ENCODE assay signal across 8 cellular contexts in the genomic region with DNA sequence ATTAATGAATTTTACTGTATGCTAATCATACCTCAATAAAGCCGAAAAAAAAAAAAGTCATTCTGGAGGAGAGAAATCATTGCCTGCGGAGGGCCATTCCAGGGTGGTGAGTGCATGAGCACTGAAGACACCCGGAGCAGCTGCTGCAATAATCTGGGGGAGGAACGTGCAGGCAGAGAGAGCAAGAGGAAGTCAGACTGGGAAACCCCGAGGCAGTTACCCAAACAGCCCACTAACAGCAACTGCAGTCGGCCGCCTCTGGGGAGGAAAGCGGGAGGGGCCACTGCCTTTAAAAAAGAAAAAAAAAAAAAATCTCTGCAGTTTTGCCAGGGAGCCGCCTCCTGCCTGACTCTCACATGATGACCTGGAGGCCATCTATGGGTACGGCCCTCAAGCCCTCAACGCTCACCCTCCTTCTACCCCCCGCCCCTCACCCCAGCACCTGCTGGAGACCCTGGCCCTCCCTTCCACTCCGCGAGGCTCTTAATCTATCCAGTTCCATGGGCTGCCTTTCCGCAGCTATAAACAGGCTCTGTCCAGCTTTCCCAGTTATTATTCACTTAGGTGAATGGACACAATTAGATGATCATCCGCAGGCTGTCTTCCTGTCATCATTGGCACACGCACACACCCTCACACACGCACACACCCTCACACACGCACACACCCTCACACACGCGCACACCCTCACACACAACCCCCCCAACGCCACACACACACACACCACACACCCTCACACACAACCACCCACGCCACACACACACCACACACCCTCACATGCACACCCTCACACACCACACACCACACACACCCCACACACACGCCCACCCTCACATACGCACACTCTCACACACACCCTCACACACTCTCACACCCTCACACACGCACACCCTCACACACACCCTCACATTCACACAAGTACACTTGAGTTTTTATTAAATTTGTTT. TPM values are rescaled to one million over a fixed set of nuclear protein-coding genes. Genes with fewer than 3 reads are reported as not detected.
A peak's percentile ranks its signal among the peaks of the same experiment; 100 is the strongest.
DNase-seq lines count a peak whose midpoint lies in the region; ATAC-seq, FAIRE-seq and TF ChIP-seq lines count a peak whose summit lies in the region.

No MANE protein-coding gene starts in this region.

- H3K36me3 Mint-ChIP-seq in activated CD4-positive, alpha-beta T cell treated with anti-CD3 and anti-CD28 coated beads, Interleukin-2, amount 10 ng/mL, durations not matched to agents 7 days and 5 days (ENCODE audit: low read depth) = no peaks in the 10 kb centered on the region

- DNase-seq in A673 (ENCODE audit: low spot score) (peak; percentile 64), NCI-H2227 treated with DMSO at 0.1 percent for 48 hours (lab: John Stamatoyannopoulos, UW) (peak; percentile 48), epithelial cell of proximal tubule (ENCODE audit: low read depth) (peak; percentile 16), pancreas (peak in 2 of 6 donors; percentile 28 to 50), NCI-H526 treated with DMSO at 0.1 percent for 48 hours (lab: John Stamatoyannopoulos, UW) (no peak)
- peak; percentile 65 for DNase-seq in activated CD4-positive, alpha-beta T cell treated with anti-CD3 and anti-CD28 coated beads, Interleukin-2, amount 10 ng/mL, durations not matched to agents 7 days and 5 days

- CTCF ChIA-PET in A673 (lab: Charles Lee) = interaction anchor here (0.7 kb wide), 2 partner anchors 14 to 17 kb away, joined by 3 to 4 read pairs; no protein-coding TSS in a partner anchor
- CTCF ChIA-PET in activated CD4-positive, alpha-beta T cell treated with anti-CD3 and anti-CD28 coated beads, Interleukin-2, amount 10 ng/mL, durations not matched to agents 7 days and 5 days (lab: Charles Lee) = interaction anchor here (0.6 to 1.3 kb wide), 3 partner anchors 11 to 207 kb away, joined by 3 to 4 read pairs (median 3); no protein-coding TSS in a partner anchor

- intact Hi-C loops in A673 (cut with micrococcal nuclease; ENCODE audit: unreplicated experiment) = no loop called here
- intact Hi-C loops in pancreas (cut with DNase I) = no loop called here

- peaks cover 8% of the 10 kb centered on the region for H3K27me3 Mint-ChIP-seq in activated CD4-positive, alpha-beta T cell treated with anti-CD3 and anti-CD28 coated beads, Interleukin-2, amount 10 ng/mL, durations not matched to agents 7 days and 5 days

- peak overlapping the region; percentile 79 for H3K27ac Mint-ChIP-seq in activated CD4-positive, alpha-beta T cell treated with anti-CD3 and anti-CD28 coated beads, Interleukin-2, amount 10 ng/mL, durations not matched to agents 7 days and 5 days

- H3K9me3 ChIP-seq in A673 (ENCODE audit: low read depth, low read length, poor library complexity, severe bottlenecking) (no peaks in the 10 kb centered on the region), pancreas (no peaks in the 10 kb centered on the region)

- POLR2A ChIA-PET in A673 (lab: Charles Lee; ENCODE audit: low non-redundant PET) = no interaction called here
- POLR2A ChIA-PET in activated CD4-positive, alpha-beta T cell treated with anti-CD3 and anti-CD28 coated beads, Interleukin-2, amount 10 ng/mL, durations not matched to agents 7 days and 5 days (lab: Charles Lee) = no interaction called here

- no peaks in the 10 kb centered on the region for H3K9me3 Mint-ChIP-seq in activated CD4-positive, alpha-beta T cell treated with anti-CD3 and anti-CD28 coated beads, Interleukin-2, amount 10 ng/mL, durations not matched to agents 7 days and 5 days

- H3K4me1 Mint-ChIP-seq in activated CD4-positive, alpha-beta T cell treated with anti-CD3 and anti-CD28 coated beads, Interleukin-2, amount 10 ng/mL, durations not matched to agents 7 days and 5 days = peaks cover 31% of the 10 kb centered on the region

- H3K27me3 ChIP-seq in A673 (replicated peaks; ENCODE audit: insufficient read depth, low read depth, low read length, poor library complexity) = no peaks in the 10 kb centered on the region
- H3K27me3 ChIP-seq in pancreas = peaks cover 0 to 10% (median 0%) of the 10 kb centered on the region in 4 donors

- 32 to 52% methylated on average over 26 of the region's 26 CpGs for WGBS in pancreas, 2 donors

- H3K4me1 ChIP-seq in A673 (ENCODE audit: insufficient read depth, low read length, poor library complexity, severe bottlenecking) (no peaks in the 10 kb centered on the region), pancreas (no peaks in the 10 kb centered on the region)

- H3K36me3 ChIP-seq in A673 (ENCODE audit: insufficient read depth, low read length, poor library complexity, severe bottlenecking) (no peaks in the 10 kb centered on the region), pancreas (no peaks in the 10 kb centered on the region)

- H3K4me3 ChIP-seq in A673 (ENCODE audit: low read depth, low read length, poor library complexity, severe bottlenecking) = no peak overlapping the region
- no peak overlapping the region for H3K4me3 ChIP-seq in epithelial cell of proximal tubule (ENCODE audit: low read depth, low read length)
- H3K4me3 ChIP-seq in pancreas = no peak overlapping the region

- peak; percentile 75 for ATAC-seq in GM18499 (IDR thresholded peaks at IDR 0.05; ENCODE audit: insufficient read depth, unreplicated experiment)
- peak; percentile 51 for ATAC-seq in HG02938 (IDR thresholded peaks at IDR 0.05; ENCODE audit: unreplicated experiment)
- ATAC-seq in pancreas = peak in 3 of 4 donors; percentile 53 to 77 (median 73)

- TF ChIP-seq CTCF in A673 (conservative IDR thresholded peaks at IDR 0.05; ENCODE audit: low read depth, low read length) (no peak), epithelial cell of proximal tubule (conservative IDR thresholded peaks at IDR 0.05; ENCODE audit: low read depth, low read length) (no peak), pancreas (IDR thresholded peaks at IDR 0.05) (no peak)

- H3K4me3 Mint-ChIP-seq in activated CD4-positive, alpha-beta T cell treated with anti-CD3 and anti-CD28 coated beads, Interleukin-2, amount 10 ng/mL, durations not matched to agents 7 days and 5 days = peak overlapping the region; percentile 44

- H3K27ac ChIP-seq in A673 (ENCODE audit: low read depth, low read length, poor library complexity, severe bottlenecking) (no peak overlapping the region), pancreas (no peak overlapping the region)

- BruUV-seq in A673 (replicated peaks; lab: Mats Ljungman, UMichigan) = no TSS peak

- peak; percentile 34 for FAIRE-seq in pancreas (lab: Jason Lieb, UNC)

RNA-seq across cellular contexts. Expression of a gene that starts 3.4 kb away (rescaled TPM):
- total RNA-seq in A673 (2021) (not detected in 2 replicates), epithelial cell of proximal tubule (0.22 and 1.4 TPM in 2 replicates), pancreas (under 1 TPM; 0.12 to 0.58 (median 0.31) TPM)
- not detected for total RNA-seq in activated CD4-positive, alpha-beta T cell treated with anti-CD3 and anti-CD28 coated beads, Interleukin-2, amount 10 ng/mL, durations not matched to agents 7 days and 5 days
- polyA plus RNA-seq in pancreas = 1 to 10 TPM; 1.3 TPM

RNA-seq across cellular contexts. Expression of a gene that starts 15.1 kb away (rescaled TPM):
- total RNA-seq in A673 (2021) = 0.64 and 0.87 TPM in 2 replicates
- total RNA-seq in activated CD4-positive, alpha-beta T cell treated with anti-CD3 and anti-CD28 coated beads, Interleukin-2, amount 10 ng/mL, durations not matched to agents 7 days and 5 days = 1 to 10 TPM; 1.9 to 2.1 TPM
- 35.7 and 62.1 TPM in 2 replicates for total RNA-seq in epithelial cell of proximal tubule
- total RNA-seq in pancreas = 1 to 10 TPM in 4 of 6 donors, under 1 TPM in 2; 0.97 to 1.6 (median 1.2) TPM
- 1 to 10 TPM in 1 of 2 donors, under 1 TPM in 1; 0.84 to 3.9 TPM for polyA plus RNA-seq in pancreas

RNA-seq across cellular contexts. Expression of a gene that starts 25.0 kb away (rescaled TPM):
- total RNA-seq in A673 (2021) (43.0 and 45.7 TPM in 2 replicates), epithelial cell of proximal tubule (11.6 and 20.2 TPM in 2 replicates), pancreas (10 to 100 TPM in 3 of 6 donors, 1 to 10 TPM in 3; 1.9 to 18.9 (median 8.9) TPM)
- 100 to 1,000 TPM; 303 to 334 TPM for total RNA-seq in activated CD4-positive, alpha-beta T cell treated with anti-CD3 and anti-CD28 coated beads, Interleukin-2, amount 10 ng/mL, durations not matched to agents 7 days and 5 days
- 10 to 100 TPM; 44.7 to 71.7 TPM for polyA plus RNA-seq in pancreas

RNA-seq across cellular contexts. Expression of a gene that starts 33.8 kb away (rescaled TPM):
- 136 and 140 TPM in 2 replicates for total RNA-seq in A673 (2021)
- total RNA-seq in activated CD4-positive, alpha-beta T cell treated with anti-CD3 and anti-CD28 coated beads, Interleukin-2, amount 10 ng/mL, durations not matched to agents 7 days and 5 days = 10 to 100 TPM; 72.9 to 83.2 TPM
- total RNA-seq in epithelial cell of proximal tubule = 88.0 and 171 TPM in 2 replicates
- 10 to 100 TPM; 24.5 to 49.0 (median 40.3) TPM for total RNA-seq in pancreas
- 100 to 1,000 TPM in 1 of 2 donors, 10 to 100 TPM in 1; 95.1 to 115 TPM for polyA plus RNA-seq in pancreas

RNA-seq across cellular contexts. Expression of a gene that starts 43.4 kb away (rescaled TPM):
- total RNA-seq in A673 (2021) (3.4 and 5.7 TPM in 2 replicates), epithelial cell of proximal tubule (0.92 and 1.5 TPM in 2 replicates), pancreas (1 to 10 TPM in 4 of 6 donors, under 1 TPM in 2; 0.43 to 7.5 (median 1.6) TPM)
- total RNA-seq in activated CD4-positive, alpha-beta T cell treated with anti-CD3 and anti-CD28 coated beads, Interleukin-2, amount 10 ng/mL, durations not matched to agents 7 days and 5 days = 10 to 100 TPM; 14.2 to 16.5 TPM
- 1 to 10 TPM; 2.8 to 5.1 TPM for polyA plus RNA-seq in pancreas

Comparison
In these comparisons a context has a peak if more than half of its experiments do, and no peak if none do; other contexts are left out.
1. RNA of a gene that starts 15.1 kb away (total RNA-seq): 35.7 to 62.1 TPM in epithelial cell of proximal tubule; 1.9 to 2.1 TPM in activated CD4-positive, alpha-beta T cell treated with anti-CD3 and anti-CD28 coated beads, Interleukin-2, amount 10 ng/mL, durations not matched to agents 7 days and 5 days, 0.97 to 1.6 TPM in pancreas and 0.64 to 0.87 TPM in A673; every median in the first group is over 10 times any median in the second.
2. Peak in every context shown above with its lines, with median percentiles within 50 percentile points of each other: ATAC-seq.